Comparison of ENCODE assay signal across 15 cellular contexts in genomic region chr12:601976-602699, GRCh38.
"Had no signal": no experiment of that assay in that cellular context is flagged by ENCODE, and none has a peak within 500 bp of the region (broad histone marks: within the 10 kb centered on the region; RNA-seq: fewer than 3 reads in every experiment).

No MANE protein-coding gene starts in this region.

- H3K4me3 ChIP-seq: lung, prostate gland, stomach, testis had no signal

- H3K9me3 ChIP-seq: prostate gland, stomach, testis had no signal

- H3K36me3 ChIP-seq: brain microvascular endothelial cell, prostate gland, stomach had no signal

- H3K27me3 ChIP-seq: brain microvascular endothelial cell, stomach, testis had no signal

- H3K4me1 ChIP-seq: prostate gland, stomach, testis had no signal

- H3K27ac ChIP-seq: brain microvascular endothelial cell, prostate gland, stomach, testis had no signal

- DNase-seq: activated CD4-positive, alpha-beta T cell treated with anti-CD3 and anti-CD28 coated beads, Interleukin-2, amount 50 U/mL, for 1 hour; activated naive CD4-positive, alpha-beta T cell treated with Interleukin-2 at 50 U/mL for 16 hours; activated T-cell treated with anti-CD3 and anti-CD28 coated beads for 4 hours; anterior cingulate cortex; brain microvascular endothelial cell; cortex of kidney; effector CD4-positive, alpha-beta T cell; foreskin melanocyte; nephron progenitor cell; stimulated activated CD4-positive, alpha-beta T cell treated with anti-CD3 and anti-CD28 coated beads, Interleukin-12 subunit alpha, Interleukin-12 subunit beta, amount 100 ng/mL, for 4 hours; stimulated activated CD4-positive, alpha-beta T cell treated with anti-CD3 and anti-CD28 coated beads, Interleukin-2, amount 100 ng/mL, for 24 hours; stomach; testis had no signal
